Comparison of ENCODE assay signal across 13 cellular contexts in the genomic region with DNA sequence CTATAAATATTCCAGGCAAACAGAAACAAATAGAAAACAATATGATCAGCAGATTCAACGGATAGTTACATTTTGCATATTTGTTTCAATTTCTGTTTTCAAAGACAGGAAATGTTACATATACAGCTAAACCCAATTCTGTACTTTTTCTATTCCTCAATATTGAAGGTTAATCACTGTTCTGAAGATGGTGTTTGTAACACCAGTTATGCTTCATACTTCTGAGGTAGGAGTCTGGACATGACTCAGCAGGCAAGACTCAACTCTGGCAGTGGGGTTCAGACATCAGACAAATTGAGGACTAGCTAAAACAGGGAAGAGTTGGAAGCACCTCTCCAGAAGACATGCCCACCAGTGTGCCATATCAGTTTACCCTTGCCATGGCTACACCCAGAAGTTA. TPM values are rescaled to one million over a fixed set of nuclear protein-coding genes. Genes with fewer than 3 reads are reported as not detected.
DNase-seq lines count a peak whose midpoint lies in the region; ATAC-seq and TF ChIP-seq lines count a peak whose summit lies in the region.
"Had no signal": no experiment of that assay in that cellular context is flagged by ENCODE, and none has a peak within 500 bp of the region (broad histone marks: within the 10 kb centered on the region; RNA-seq: fewer than 3 reads in every experiment).

No MANE protein-coding gene starts in this region.

- peak; percentile 95 for ATAC-seq in HG02840 (IDR thresholded peaks at IDR 0.05; ENCODE audit: low FRiP score, unreplicated experiment)
- peak; percentile 57 to 61 for ATAC-seq in stimulated activated naive B cell treated with anti-CD40 and anti-IgM and Interleukin-4, amounts not matched to agents 10 μg/mL and 1 μg/mL and 100 μg/mL, for 72 hours (replicated peaks)

- no peak overlapping the region for H3K9ac ChIP-seq in MM.1S (ENCODE audit: low read length)

- H3K27ac ChIP-seq in breast epithelium: no peak overlapping the region
- H3K27ac ChIP-seq in MM.1S (ENCODE audit: low read length): no peak overlapping the region
- H3K27ac ChIP-seq in transverse colon: no peak overlapping the region

- H3K36me3 Mint-ChIP-seq in MCF 10A (ENCODE audit: insufficient read depth, unreplicated experiment): no peaks in the 10 kb centered on the region
- H3K36me3 Mint-ChIP-seq in stimulated activated naive B cell treated with anti-CD40 and anti-IgM and Interleukin-4, amounts not matched to agents 10 μg/mL and 1 μg/mL and 100 μg/mL, for 72 hours: no peaks in the 10 kb centered on the region

- H3K36me3 ChIP-seq in breast epithelium (no peaks in the 10 kb centered on the region), MM.1S (replicated peaks; ENCODE audit: insufficient read depth, low read length) (no peaks in the 10 kb centered on the region), transverse colon (no peaks in the 10 kb centered on the region)

- H4K20me1 ChIP-seq in MM.1S (ENCODE audit: insufficient read depth, low read length): no peaks in the 10 kb centered on the region

- H2AFZ ChIP-seq in MM.1S (ENCODE audit: low read length): peak overlapping the region; percentile 55; the same call in 1 of the 2 replicates

- DNase-seq in MCF 10A (ENCODE audit: unreplicated experiment) (peak; percentile 55), breast epithelium (ENCODE audit: low spot score in 2 of 2) (no peak), MM.1S (peak; percentile 32), COR-L47 (lab: John Stamatoyannopoulos, UW) (no peak), GM19238 (ENCODE audit: insufficient read length, low spot score) (no peak), transverse colon (no peak)
- DNase-seq in stimulated activated naive B cell treated with anti-CD40 and anti-IgM and Interleukin-4, amounts not matched to agents 10 μg/mL and 1 μg/mL and 100 μg/mL, for 72 hours: no peak
- DNase-seq: activated CD4-positive, alpha-beta T cell treated with anti-CD3 and anti-CD28 coated beads, Interleukin-2, amount 50 U/mL, for 1 hour; NCI-H526; stimulated activated CD4-positive, alpha-beta T cell treated with anti-CD3 and anti-CD28 coated beads, Interleukin-1b, Interleukin-23, amount 100 ng/mL, for 48 hours had no signal

- no peaks in the 10 kb centered on the region for H3K9me2 ChIP-seq in MM.1S (replicated peaks; ENCODE audit: insufficient read depth, low read length)

- H3F3A ChIP-seq in MM.1S (ENCODE audit: insufficient read depth, low read length): peaks cover 6% of the 10 kb centered on the region; the same call in 1 of the 2 replicates

- peak overlapping the region; percentile 62 for H3K4me2 ChIP-seq in MM.1S (ENCODE audit: low read depth, low read length)

- no peaks in the 10 kb centered on the region for H3K27me3 ChIP-seq in breast epithelium
- no peaks in the 10 kb centered on the region for H3K27me3 ChIP-seq in MM.1S (replicated peaks; ENCODE audit: insufficient read depth, low read length)
- H3K27me3 ChIP-seq in transverse colon: no peaks in the 10 kb centered on the region

- in situ Hi-C loops in transverse colon (cut with MboI; ENCODE audit: low pct_ligation_motif_present in 1 of 4, low pct_unique_long_range_greater_than_20kb in 1 of 4, low sequenced_read_pairs in 3 of 4): no loop called here

- intact Hi-C loops in MCF 10A (cut with micrococcal nuclease) (no loop called here), breast epithelium (cut with DNase I; ENCODE audit: low total_unique reads) (no loop called here), transverse colon (cut with DNase I; ENCODE audit: low total_unique reads) (no loop called here)

- H3K79me2 ChIP-seq in MM.1S (ENCODE audit: low read length): no peaks in the 10 kb centered on the region

- H3K4me3 ChIP-seq in breast epithelium (no peak overlapping the region), MM.1S (ENCODE audit: low read length) (peak overlapping the region; percentile 5; the same call in 1 of the 2 replicates), transverse colon (no peak overlapping the region)

- TF ChIP-seq POLR2A in breast epithelium (IDR thresholded peaks at IDR 0.05) (no peak), transverse colon (IDR thresholded peaks at IDR 0.05) (no peak)

- POLR2A ChIA-PET in MCF 10A (lab: Yijun Ruan, JAX): interaction anchor here (0.7 to 4.7 kb wide), 14 partner anchors 9 to 367 kb away, joined by 3 to 45 read pairs (median 6); a partner anchor contains a TSS

- CTCF ChIA-PET in MCF 10A (lab: Yijun Ruan, JAX): interaction anchor here (0.7 to 2.7 kb wide), 7 partner anchors 8 to 92 kb away, joined by 3 to 11 read pairs (median 4); a partner anchor contains a TSS

- peaks cover 18% of the 10 kb centered on the region for H3K4me1 Mint-ChIP-seq in MCF 10A (ENCODE audit: insufficient read depth, unreplicated experiment)
- H3K4me1 Mint-ChIP-seq in stimulated activated naive B cell treated with anti-CD40 and anti-IgM and Interleukin-4, amounts not matched to agents 10 μg/mL and 1 μg/mL and 100 μg/mL, for 72 hours: no peaks in the 10 kb centered on the region

- H3K4me1 ChIP-seq in breast epithelium: no peaks in the 10 kb centered on the region
- H3K4me1 ChIP-seq in MM.1S (ENCODE audit: low read length): peaks cover 12% of the 10 kb centered on the region
- no peaks in the 10 kb centered on the region for H3K4me1 ChIP-seq in transverse colon

- WGBS in transverse colon (ENCODE audit: low coverage in 1 of 2), 2 donors: 24 to 25% methylated on average over 1 of the region's 1 CpG

- BruUV-seq in MCF 10A (replicated peaks; lab: Mats Ljungman, UMichigan): no TSS peak

- no peaks in the 10 kb centered on the region for H3K27me3 Mint-ChIP-seq in MCF 10A (ENCODE audit: insufficient read depth, unreplicated experiment)
- peaks cover 0 to 12% of the 10 kb centered on the region in 2 donors for H3K27me3 Mint-ChIP-seq in stimulated activated naive B cell treated with anti-CD40 and anti-IgM and Interleukin-4, amounts not matched to agents 10 μg/mL and 1 μg/mL and 100 μg/mL, for 72 hours
- H3K27me3 Mint-ChIP-seq: dendritic cell treated with granulocyte-macrophage colony-stimulating factor and Interleukin-4, amounts not matched to agents 40 ng/mL and 50 ng/mL, for 4 days had no signal

- no peak overlapping the region for H3K4me3 Mint-ChIP-seq in MCF 10A (ENCODE audit: unreplicated experiment)
- no peak overlapping the region for H3K4me3 Mint-ChIP-seq in stimulated activated naive B cell treated with anti-CD40 and anti-IgM and Interleukin-4, amounts not matched to agents 10 μg/mL and 1 μg/mL and 100 μg/mL, for 72 hours
- H3K4me3 Mint-ChIP-seq: dendritic cell treated with granulocyte-macrophage colony-stimulating factor and Interleukin-4, amounts not matched to agents 40 ng/mL and 50 ng/mL, for 4 days had no signal

- no peaks in the 10 kb centered on the region for H3K9me3 ChIP-seq in breast epithelium
- H3K9me3 ChIP-seq in MM.1S (replicated peaks; ENCODE audit: insufficient read depth, low read length): no peaks in the 10 kb centered on the region
- no peaks in the 10 kb centered on the region for H3K9me3 ChIP-seq in transverse colon

- TF ChIP-seq CTCF in MCF 10A (IDR thresholded peaks at IDR 0.05; ENCODE audit: unreplicated experiment) (no peak), breast epithelium (IDR thresholded peaks at IDR 0.05) (no peak), MM.1S (IDR thresholded peaks at IDR 0.05; ENCODE audit: low read length) (no peak), transverse colon (IDR thresholded peaks at IDR 0.05) (no peak)

- no peak for TF ChIP-seq EP300 in transverse colon (IDR thresholded peaks at IDR 0.05; ENCODE audit: low read depth)

- H3K27ac Mint-ChIP-seq in MCF 10A (ENCODE audit: low read depth, unreplicated experiment): peak overlapping the region; percentile 6
- no peak overlapping the region for H3K27ac Mint-ChIP-seq in stimulated activated naive B cell treated with anti-CD40 and anti-IgM and Interleukin-4, amounts not matched to agents 10 μg/mL and 1 μg/mL and 100 μg/mL, for 72 hours
- H3K27ac Mint-ChIP-seq: dendritic cell treated with granulocyte-macrophage colony-stimulating factor and Interleukin-4, amounts not matched to agents 40 ng/mL and 50 ng/mL, for 4 days had no signal

- H3K9me3 Mint-ChIP-seq in MCF 10A (ENCODE audit: unreplicated experiment): no peaks in the 10 kb centered on the region
- H3K9me3 Mint-ChIP-seq in stimulated activated naive B cell treated with anti-CD40 and anti-IgM and Interleukin-4, amounts not matched to agents 10 μg/mL and 1 μg/mL and 100 μg/mL, for 72 hours: no peaks in the 10 kb centered on the region
- H3K9me3 Mint-ChIP-seq: dendritic cell treated with granulocyte-macrophage colony-stimulating factor and Interleukin-4, amounts not matched to agents 40 ng/mL and 50 ng/mL, for 4 days had no signal

RNA-seq across cellular contexts. Expression of a gene that starts 16.6 kb away (rescaled TPM):
- 0.49 TPM in 1 of 2 replicates, not detected in the other for total RNA-seq in MCF 10A (2022)
- total RNA-seq in breast epithelium: not detected
- 1 to 10 TPM in 1 of 4 donors, not detected in 3; 1.4 TPM for total RNA-seq in transverse colon

RNA-seq across cellular contexts. Expression of a gene that starts 40.3 kb away (rescaled TPM):
- total RNA-seq in MCF 10A (2022) (not detected in 2 replicates), breast epithelium (under 1 TPM in 1 of 3 donors, not detected in 2; 0.66 TPM), transverse colon (not detected)
- total RNA-seq: A673 had no signal

RNA-seq across cellular contexts. Expression of a gene that starts 57.9 kb away (rescaled TPM):
- 0.28 TPM in 1 of 2 replicates, not detected in the other for total RNA-seq in MCF 10A (2022)
- total RNA-seq in breast epithelium: not detected
- total RNA-seq in transverse colon: not detected
- total RNA-seq: A673 had no signal

Comparison
In these comparisons a context has a peak if more than half of its experiments do, and no peak if none do; other contexts are left out.
1. DNase-seq: peak in MCF 10A (single experiment) and MM.1S (single experiment); none in breast epithelium (0 of 2), stimulated activated naive B cell treated with anti-CD40 and anti-IgM and Interleukin-4, amounts not matched to agents 10 μg/mL and 1 μg/mL and 100 μg/mL, for 72 hours (single experiment), COR-L47 (single experiment), GM19238 (single experiment) and transverse colon (single experiment).